17 cellular contexts compared by ENCODE assay signal in the genomic region with DNA sequence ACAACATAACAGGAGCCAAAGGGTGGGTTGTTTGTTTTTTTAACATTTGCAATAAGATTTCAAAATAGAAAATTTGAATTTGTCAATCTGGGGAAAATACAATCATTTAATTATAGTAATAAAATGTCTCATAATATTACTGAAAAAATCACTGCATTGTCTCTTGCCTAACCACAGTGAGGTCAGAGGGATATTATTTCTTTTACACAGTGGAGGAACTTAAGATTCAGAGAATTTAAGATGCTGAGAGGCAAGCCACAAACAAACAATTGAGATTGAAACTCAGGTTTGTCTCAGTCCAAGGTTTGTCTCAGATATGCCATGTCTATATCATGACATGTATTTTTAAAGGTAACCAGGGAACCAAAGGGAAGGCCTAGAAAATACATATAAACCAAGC.
"Had no signal": no experiment of that assay in that cellular context is flagged by ENCODE, and none has a peak within 500 bp of the region (broad histone marks: within the 10 kb centered on the region; RNA-seq: fewer than 3 reads in every experiment).

No MANE protein-coding gene starts in this region.

- ATAC-seq: activated T-cell treated with anti-CD3 and anti-CD28 coated beads, Interleukin-2, amount 50 U/mL, for 4 hours; esophagus mucosa; left cardiac atrium; SK-N-SH treated with all-trans-retinoic acid at 6 μM for 48 hours had no signal

- DNase-seq: activated CD4-positive, alpha-beta T cell treated with anti-CD3 and anti-CD28 coated beads, Interleukin-2, amount 10 ng/mL, durations not matched to agents 24 days and 14 days; activated CD4-positive, CD25-positive, alpha-beta regulatory T cell; activated CD8-positive, alpha-beta memory T cell treated with anti-CD3 and anti-CD28 coated beads, Interleukin-2, amount 50 U/mL, for 4 hours; activated naive CD4-positive, alpha-beta T cell treated with anti-CD3 and anti-CD28 coated beads, Interleukin-2, amount 10 ng/mL, durations not matched to agents 7 days and 5 days; activated T-cell treated with anti-CD3 and anti-CD28 coated beads, Interleukin-2, amount 50 U/mL, for 4 hours; cerebellar nuclear complex; effector CD8-positive, alpha-beta T cell; left cardiac atrium; occipital lobe; T-helper 1 cell; T-helper 9 cell; testis; upper lobe of left lung had no signal

- H3K4me3 ChIP-seq: skin epidermis, testis, upper lobe of left lung had no signal

- H3K9me3 Mint-ChIP-seq: activated CD4-positive, alpha-beta T cell treated with anti-CD3 and anti-CD28 coated beads, Interleukin-2, amount 10 ng/mL, durations not matched to agents 24 days and 14 days; activated naive CD4-positive, alpha-beta T cell treated with anti-CD3 and anti-CD28 coated beads, Interleukin-2, amount 10 ng/mL, durations not matched to agents 7 days and 5 days; activated T-cell treated with anti-CD3 and anti-CD28 coated beads, Interleukin-2, amount 50 U/mL, for 4 hours; dendritic cell treated with granulocyte-macrophage colony-stimulating factor and Interleukin-4, amounts not matched to agents 40 ng/mL and 50 ng/mL, for 4 days had no signal

- H3K4me3 Mint-ChIP-seq: activated CD4-positive, alpha-beta T cell treated with anti-CD3 and anti-CD28 coated beads, Interleukin-2, amount 10 ng/mL, durations not matched to agents 24 days and 14 days; activated naive CD4-positive, alpha-beta T cell treated with anti-CD3 and anti-CD28 coated beads, Interleukin-2, amount 10 ng/mL, durations not matched to agents 7 days and 5 days; activated T-cell treated with anti-CD3 and anti-CD28 coated beads, Interleukin-2, amount 50 U/mL, for 4 hours; dendritic cell treated with granulocyte-macrophage colony-stimulating factor and Interleukin-4, amounts not matched to agents 40 ng/mL and 50 ng/mL, for 4 days had no signal

- H3K27me3 Mint-ChIP-seq: activated CD4-positive, alpha-beta T cell treated with anti-CD3 and anti-CD28 coated beads, Interleukin-2, amount 10 ng/mL, durations not matched to agents 24 days and 14 days; activated naive CD4-positive, alpha-beta T cell treated with anti-CD3 and anti-CD28 coated beads, Interleukin-2, amount 10 ng/mL, durations not matched to agents 7 days and 5 days; dendritic cell treated with granulocyte-macrophage colony-stimulating factor and Interleukin-4, amounts not matched to agents 40 ng/mL and 50 ng/mL, for 4 days had no signal

- H3K27ac Mint-ChIP-seq: activated CD4-positive, alpha-beta T cell treated with anti-CD3 and anti-CD28 coated beads, Interleukin-2, amount 10 ng/mL, durations not matched to agents 24 days and 14 days; activated naive CD4-positive, alpha-beta T cell treated with anti-CD3 and anti-CD28 coated beads, Interleukin-2, amount 10 ng/mL, durations not matched to agents 7 days and 5 days; dendritic cell treated with granulocyte-macrophage colony-stimulating factor and Interleukin-4, amounts not matched to agents 40 ng/mL and 50 ng/mL, for 4 days had no signal
